In genomic region chr11:126440792-126441514, GRCh38 we compare ENCODE assay signal across 1 cellular context.
TF ChIP-seq lines count a peak whose summit lies in the region.

No MANE protein-coding gene starts in this region.

TF ChIP-seq in HEK293, 187 proteins besides CTCF, POLR2A, EP300 and RAD21 (continued from another document and continues in another):
- TF ChIP-seq ZNF280D (tag by site-specific recombination; IDR thresholded peaks at IDR 0.05) (no peak), PATZ1 (tag by site-specific recombination; IDR thresholded peaks at IDR 0.05) (peak; percentile 44; the same call in 1 of the 2 replicates), ZNF112 (tag by site-specific recombination; IDR thresholded peaks at IDR 0.05) (no peak), YY2 (tag by site-specific recombination; IDR thresholded peaks at IDR 0.05) (no peak), GLIS1 (tag by site-specific recombination; IDR thresholded peaks at IDR 0.05) (peak; percentile 45; the same call in 1 of the 2 replicates), ZNF596 (tag by site-specific recombination; IDR thresholded peaks at IDR 0.05) (no peak), ZNF645 (tag by site-specific recombination; IDR thresholded peaks at IDR 0.05) (no peak), ZNF362 (tag by site-specific recombination; IDR thresholded peaks at IDR 0.05) (no peak), ZNF549 (tag by site-specific recombination; IDR thresholded peaks at IDR 0.05) (no peak), ZNF623 (tag by site-specific recombination; IDR thresholded peaks at IDR 0.05) (no peak), ZNF433 (tag by site-specific recombination; IDR thresholded peaks at IDR 0.05; ENCODE audit: low read depth) (no peak), ZNF24 (tag by site-specific recombination; IDR thresholded peaks at IDR 0.05) (no peak), OSR2 (tag by site-specific recombination; IDR thresholded peaks at IDR 0.05) (no peak), PRDM1 (tag by site-specific recombination; IDR thresholded peaks at IDR 0.05) (no peak), IKZF3 (tag by site-specific recombination; IDR thresholded peaks at IDR 0.05) (peak; percentile 63; the same call in 1 of the 2 replicates), INSM2 (tag by site-specific recombination; IDR thresholded peaks at IDR 0.05) (no peak), SCRT1 (tag by site-specific recombination; IDR thresholded peaks at IDR 0.05; ENCODE audit: borderline replicate concordance) (no peak), ZNF701 (tag by site-specific recombination; IDR thresholded peaks at IDR 0.05) (no peak), HOXA7 (CRISPR knock-in tag; IDR thresholded peaks at IDR 0.05; ENCODE audit: borderline replicate concordance) (no peak), ZNF169 (tag by site-specific recombination; IDR thresholded peaks at IDR 0.05) (no peak), ZNF426 (tag by site-specific recombination; IDR thresholded peaks at IDR 0.05) (no peak), HIC1 (tag by site-specific recombination; IDR thresholded peaks at IDR 0.05) (no peak), ZNF266 (tag by site-specific recombination; IDR thresholded peaks at IDR 0.05; ENCODE audit: low read depth) (no peak), ZNF239 (tag by site-specific recombination; IDR thresholded peaks at IDR 0.05) (no peak), KLF16 (tag by site-specific recombination; IDR thresholded peaks at IDR 0.05) (no peak), KLF7 (tag by site-specific recombination; IDR thresholded peaks at IDR 0.05; ENCODE audit: borderline replicate concordance) (no peak), MZF1 (tag by site-specific recombination; IDR thresholded peaks at IDR 0.05; ENCODE audit: borderline replicate concordance) (no peak), ZNF404 (tag by site-specific recombination; IDR thresholded peaks at IDR 0.05) (no peak), ZNF777 (tag by site-specific recombination; IDR thresholded peaks at IDR 0.05; ENCODE audit: borderline replicate concordance) (no peak), ZNF391 (tag by site-specific recombination; IDR thresholded peaks at IDR 0.05; ENCODE audit: borderline replicate concordance, low read depth) (no peak), ZBTB11 (tag by site-specific recombination; conservative IDR thresholded peaks at IDR 0.05; ENCODE audit: low read depth) (no peak), OVOL3 (tag by site-specific recombination; IDR thresholded peaks at IDR 0.05) (no peak), YY1 (tag by site-specific recombination; IDR thresholded peaks at IDR 0.05) (no peak), ZBTB17 (tag by site-specific recombination; IDR thresholded peaks at IDR 0.05) (peak; percentile 54), ZNF629 (tag by site-specific recombination; IDR thresholded peaks at IDR 0.05) (no peak), SP3 (tag by site-specific recombination; IDR thresholded peaks at IDR 0.05) (no peak), ZNF248 (tag by site-specific recombination; IDR thresholded peaks at IDR 0.05) (no peak), ZNF223 (tag by site-specific recombination; IDR thresholded peaks at IDR 0.05) (no peak), ZNF214 (tag by site-specific recombination; IDR thresholded peaks at IDR 0.05; ENCODE audit: borderline replicate concordance) (no peak), ZNF548 (tag by site-specific recombination; IDR thresholded peaks at IDR 0.05) (no peak), ZNF423 (tag by site-specific recombination; IDR thresholded peaks at IDR 0.05) (no peak), ZNF311 (tag by site-specific recombination; IDR thresholded peaks at IDR 0.05; ENCODE audit: borderline replicate concordance) (no peak), ZNF280C (tag by site-specific recombination; IDR thresholded peaks at IDR 0.05) (no peak), TCF7L2 (IDR thresholded peaks at IDR 0.05; ENCODE audit: borderline replicate concordance, low read depth, low read length) (no peak)
